Comparison of ENCODE assay signal across 12 cellular contexts in the genomic region with DNA sequence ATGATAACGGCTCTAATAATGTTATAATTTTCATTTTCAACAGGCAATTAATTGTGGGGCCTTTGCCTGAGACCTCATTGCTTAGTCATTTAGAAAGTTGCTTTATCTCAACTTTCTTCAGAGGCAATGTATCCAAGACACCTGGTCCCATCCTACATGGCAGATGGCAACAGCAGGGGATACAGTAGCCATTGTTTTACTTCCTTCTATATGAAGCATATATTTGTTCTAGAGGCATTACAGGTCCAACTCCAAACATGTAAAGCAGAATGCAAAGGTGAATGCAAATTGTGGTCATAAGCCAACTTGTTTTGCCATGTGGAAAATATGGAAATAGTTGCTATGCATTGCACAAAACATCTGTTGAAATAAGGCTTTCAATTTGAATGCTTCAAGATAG.
DNase-seq lines count a peak whose midpoint lies in the region; ATAC-seq, FAIRE-seq and TF ChIP-seq lines count a peak whose summit lies in the region.
"Had no signal": no experiment of that assay in that cellular context is flagged by ENCODE, and none has a peak within 500 bp of the region (broad histone marks: within the 10 kb centered on the region; RNA-seq: fewer than 3 reads in every experiment).

No MANE protein-coding gene starts in this region.

- DNase-seq in GM12891 (ENCODE audit: insufficient read length, low spot score) (no peak), NCI-H526 treated with DMSO at 0.1 percent for 48 hours (lab: John Stamatoyannopoulos, UW) (peak; percentile 100), NCI-H2081 treated with DMSO at 0.1 percent for 48 hours (lab: John Stamatoyannopoulos, UW) (no peak), AML-193 (lab: John Stamatoyannopoulos, UW) (no peak), AG20443 (ENCODE audit: low spot score) (no peak)
- DNase-seq in activated naive CD4-positive, alpha-beta T cell treated with Interleukin-2 at 50 U/mL for 16 hours: no peak
- DNase-seq: activated CD4-positive, CD25-positive, alpha-beta regulatory T cell treated with anti-CD3 and anti-CD28 coated beads, Interleukin-2, amount 50 U/mL, for 72 hours; endodermal cell; naive thymus-derived CD8-positive, alpha-beta T cell had no signal

- peak; percentile 96 for FAIRE-seq in GM12891 (lab: Jason Lieb, UNC)
- FAIRE-seq: H1 had no signal

- TF ChIP-seq POLR2A in GM12891 (IDR thresholded peaks at IDR 0.05; ENCODE audit: low read depth, low read length): no peak

- ATAC-seq in GM19395 (IDR thresholded peaks at IDR 0.05; ENCODE audit: unreplicated experiment) (peak; percentile 65), HG02981 (IDR thresholded peaks at IDR 0.05; ENCODE audit: unreplicated experiment) (peak; percentile 58)
- ATAC-seq: naive thymus-derived CD8-positive, alpha-beta T cell had no signal

TF ChIP-seq in GM12891, 5 proteins besides CTCF, POLR2A, EP300 and RAD21:
- TF ChIP-seq PAX5 (IDR thresholded peaks at IDR 0.05; ENCODE audit: insufficient read depth, low read length, severe bottlenecking) (no peak), TAF1 (IDR thresholded peaks at IDR 0.05; ENCODE audit: low read depth, low read length) (no peak), POU2F2 (IDR thresholded peaks at IDR 0.05; ENCODE audit: low read depth, low read length) (no peak)
